In genomic region chr6:80158478-80158989, GRCh38 we compare ENCODE assay signal across 36 cellular contexts.
"Had no signal": no experiment of that assay in that cellular context is flagged by ENCODE, and none has a peak within 500 bp of the region (broad histone marks: within the 10 kb centered on the region; RNA-seq: fewer than 3 reads in every experiment).

No MANE protein-coding gene starts in this region.

- H3K4me3 Mint-ChIP-seq: activated naive CD4-positive, alpha-beta T cell treated with anti-CD3 and anti-CD28 coated beads for 36 hours; activated naive CD8-positive, alpha-beta T cell treated with anti-CD3 and anti-CD28 coated beads for 36 hours; activated T-helper 1 cell treated with anti-CD3 and anti-CD28 coated beads, Interleukin-12 subunit alpha, Interleukin-12 subunit beta, Interleukin-2, Interleukin-4 antibody, amounts not matched to agents 30 ng/mL and 10 ng/mL and 1 ng/mL, durations not matched to agents 14 hours and 24 hours and 36 hours; immature natural killer cell; naive B cell; nephron progenitor cell; stimulated activated naive B cell treated with anti-CD40 and anti-IgM and Interleukin-4, amounts not matched to agents 10 μg/mL and 1 μg/mL and 100 μg/mL, for 72 hours; T-helper 1 cell treated with Interleukin-12 subunit alpha and Interleukin-12 subunit beta and Interleukin-4 antibody, amounts not matched to agents 30 μg/mL and 1 μg/mL, for 36 hours had no signal

- ATAC-seq: body of pancreas; pancreas; stimulated activated naive B cell treated with anti-CD40 and anti-IgM and Interleukin-4, amounts not matched to agents 10 μg/mL and 1 μg/mL and 100 μg/mL, for 72 hours had no signal

- H3K4me1 Mint-ChIP-seq: activated naive CD8-positive, alpha-beta T cell treated with anti-CD3 and anti-CD28 coated beads for 36 hours; immature natural killer cell; naive B cell; nephron progenitor cell; stimulated activated naive B cell treated with anti-CD40 and anti-IgM and Interleukin-4, amounts not matched to agents 10 μg/mL and 1 μg/mL and 100 μg/mL, for 72 hours had no signal

- DNase-seq: activated CD4-positive, alpha-beta T cell treated with anti-CD3 and anti-CD28 coated beads for 4 hours; activated CD4-positive, alpha-beta T cell treated with anti-CD3 and anti-CD28 coated beads, Interleukin-2, amount 50 U/mL, for 48 hours; activated CD8-positive, alpha-beta memory T cell treated with anti-CD3 and anti-CD28 coated beads, Interleukin-2, amount 50 U/mL, for 4 hours; activated effector memory CD4-positive, alpha-beta T cell treated with anti-CD3 and anti-CD28 coated beads, Interleukin-2, amount 50 U/mL, for 16 hours; activated naive CD4-positive, alpha-beta T cell treated with anti-CD3 and anti-CD28 coated beads for 36 hours; activated naive CD8-positive, alpha-beta T cell treated with anti-CD3 and anti-CD28 coated beads for 36 hours; activated T-cell treated with anti-CD3 and anti-CD28 coated beads, Interleukin-2, amount 50 U/mL, for 1 hour; adrenal gland; aorta; body of pancreas; cortex of kidney; foreskin fibroblast; head of caudate nucleus; hippocampal formation; immature natural killer cell; kidney glomerular epithelial cell; left ventricle myocardium inferior; naive B cell; nephron progenitor cell; nucleus accumbens; pancreas; stimulated activated CD4-positive, alpha-beta T cell treated with anti-CD3 and anti-CD28 coated beads, Interleukin-1b, Interleukin-23, amount 100 ng/mL, for 48 hours; stimulated activated CD4-positive, alpha-beta T cell treated with anti-CD3 and anti-CD28 coated beads, Interleukin-4, amount 100 ng/mL, for 4 hours; stimulated activated CD8-positive, alpha-beta memory T cell treated with anti-CD3 and anti-CD28 coated beads, Interleukin-4, amount 100 ng/mL, for 48 hours; stimulated activated naive B cell treated with anti-CD40 and anti-IgM and Interleukin-4, amounts not matched to agents 10 μg/mL and 1 μg/mL and 100 μg/mL, for 72 hours; stomach; SW 1271; T1000; thyroid gland; upper lobe of left lung had no signal

- H3K27me3 ChIP-seq: adrenal gland, body of pancreas, pancreas, stomach, thyroid gland, upper lobe of left lung, vagina had no signal

- H3K27me3 Mint-ChIP-seq: activated naive CD8-positive, alpha-beta T cell treated with anti-CD3 and anti-CD28 coated beads for 36 hours; naive B cell; stimulated activated naive B cell treated with anti-CD40 and anti-IgM and Interleukin-4, amounts not matched to agents 10 μg/mL and 1 μg/mL and 100 μg/mL, for 72 hours had no signal

- H3K36me3 Mint-ChIP-seq: naive B cell had no signal

- H3K4me3 ChIP-seq: adrenal gland, body of pancreas, left ventricle myocardium inferior, pancreas, prostate gland, smooth muscle cell, stomach, thyroid gland, upper lobe of left lung, vagina had no signal

- H3K27ac Mint-ChIP-seq: activated naive CD4-positive, alpha-beta T cell treated with anti-CD3 and anti-CD28 coated beads for 36 hours; activated naive CD8-positive, alpha-beta T cell treated with anti-CD3 and anti-CD28 coated beads for 36 hours; activated T-helper 1 cell treated with anti-CD3 and anti-CD28 coated beads, Interleukin-12 subunit alpha, Interleukin-12 subunit beta, Interleukin-2, Interleukin-4 antibody, amounts not matched to agents 30 ng/mL and 10 ng/mL and 1 ng/mL, durations not matched to agents 14 hours and 24 hours and 36 hours; naive B cell; nephron progenitor cell; stimulated activated naive B cell treated with anti-CD40 and anti-IgM and Interleukin-4, amounts not matched to agents 10 μg/mL and 1 μg/mL and 100 μg/mL, for 72 hours; T-helper 1 cell treated with Interleukin-12 subunit alpha and Interleukin-12 subunit beta and Interleukin-4 antibody, amounts not matched to agents 30 μg/mL and 1 μg/mL, for 36 hours had no signal

- FAIRE-seq: endothelial cell of umbilical vein, pancreas had no signal

- H3K27ac ChIP-seq: adrenal gland, body of pancreas, left ventricle myocardium inferior, pancreas, prostate gland, stomach, thyroid gland, upper lobe of left lung, vagina had no signal

- H3K9me3 Mint-ChIP-seq: activated naive CD4-positive, alpha-beta T cell treated with anti-CD3 and anti-CD28 coated beads for 36 hours; activated naive CD8-positive, alpha-beta T cell treated with anti-CD3 and anti-CD28 coated beads for 36 hours; activated T-helper 1 cell treated with anti-CD3 and anti-CD28 coated beads, Interleukin-12 subunit alpha, Interleukin-12 subunit beta, Interleukin-2, Interleukin-4 antibody, amounts not matched to agents 30 ng/mL and 10 ng/mL and 1 ng/mL, durations not matched to agents 14 hours and 24 hours and 36 hours; naive B cell; nephron progenitor cell; stimulated activated naive B cell treated with anti-CD40 and anti-IgM and Interleukin-4, amounts not matched to agents 10 μg/mL and 1 μg/mL and 100 μg/mL, for 72 hours; T-helper 1 cell treated with Interleukin-12 subunit alpha and Interleukin-12 subunit beta and Interleukin-4 antibody, amounts not matched to agents 30 μg/mL and 1 μg/mL, for 36 hours had no signal

- H3K4me1 ChIP-seq: adrenal gland, body of pancreas, pancreas, prostate gland, thyroid gland, upper lobe of left lung had no signal

- H3K4me2 ChIP-seq: smooth muscle cell had no signal

- H3K9me3 ChIP-seq: body of pancreas, left ventricle myocardium inferior, pancreas, prostate gland, stomach, thyroid gland, upper lobe of left lung, vagina had no signal

- H3K36me3 ChIP-seq: adrenal gland, left ventricle myocardium inferior, pancreas, prostate gland, stomach, thyroid gland, upper lobe of left lung, vagina had no signal
